8 cellular contexts compared by ENCODE assay signal in genomic region chr19:48446579-48446978, GRCh38. TPM values are rescaled to one million over a fixed set of nuclear protein-coding genes. Genes with fewer than 3 reads are reported as not detected.
DNase-seq lines count a peak whose midpoint lies in the region; ATAC-seq, FAIRE-seq and TF ChIP-seq lines count a peak whose summit lies in the region.

No MANE protein-coding gene starts in this region.

- peak overlapping the region; percentile 97 for H3K27ac Mint-ChIP-seq in Calu3 (ENCODE audit: unreplicated experiment)

- no peaks in the 10 kb centered on the region for H3K27me3 ChIP-seq in Panc1 (ENCODE audit: control insufficient read depth, insufficient read depth, low read length)
- no peaks in the 10 kb centered on the region for H3K27me3 ChIP-seq in pancreas

- H3K4me1 ChIP-seq in Panc1 (ENCODE audit: control insufficient read depth, insufficient read depth, low read length): peaks cover 9% of the 10 kb centered on the region
- peaks cover 0 to 13% (median 7%) of the 10 kb centered on the region in 3 donors for H3K4me1 ChIP-seq in pancreas

- H3K36me3 ChIP-seq in Panc1 (ENCODE audit: control insufficient read depth, insufficient read depth, low read length): peaks cover 6% of the 10 kb centered on the region
- H3K36me3 ChIP-seq in pancreas: peaks cover 0 to 27% (median 11%) of the 10 kb centered on the region in 3 donors

- FAIRE-seq in pancreas (lab: Jason Lieb, UNC): no peak
- FAIRE-seq in GM19239 (lab: Jason Lieb, UNC): no peak
- no peak for FAIRE-seq in HTR-8/SVneo (lab: Jason Lieb, UNC)

- POLR2A ChIA-PET in Panc1 (lab: Charles Lee): no interaction called here

- peaks cover 20% of the 10 kb centered on the region for H3K4me1 Mint-ChIP-seq in Calu3 (ENCODE audit: low read depth, unreplicated experiment)

- H3K27me3 Mint-ChIP-seq in Calu3 (ENCODE audit: unreplicated experiment): peaks cover 31% of the 10 kb centered on the region

- peaks cover 68% of the 10 kb centered on the region for H3K36me3 Mint-ChIP-seq in Calu3 (ENCODE audit: insufficient read depth, unreplicated experiment)

- H3K4me3 ChIP-seq in Panc1 (ENCODE audit: low read depth in 2 of 2, low read length in 2 of 2) (peak overlapping the region; percentile 86 to 95), epithelial cell of proximal tubule (ENCODE audit: low read depth, low read length) (peak overlapping the region; percentile 100), pancreas (peak overlapping the region; percentile 49 to 100 (median 96))

- intact Hi-C loops in Calu3 (cut with micrococcal nuclease; ENCODE audit: unreplicated experiment): no loop called here
- intact Hi-C loops in Panc1 (cut with micrococcal nuclease; ENCODE audit: unreplicated experiment): no loop called here
- intact Hi-C loops in pancreas (cut with DNase I): no loop called here

- in situ Hi-C loops in Panc1 (cut with HindIII; ENCODE audit: low pct_unique_long_range_greater_than_20kb, low sequenced_read_pairs): no loop called here

- H3K9me3 ChIP-seq in Panc1 (ENCODE audit: control insufficient read depth, insufficient read depth, low read depth, low read length) (no peaks in the 10 kb centered on the region), pancreas (no peaks in the 10 kb centered on the region)

- H3K27ac ChIP-seq in Panc1 (ENCODE audit: low read length) (peak overlapping the region; percentile 87), pancreas (no peak overlapping the region), substantia nigra (ENCODE audit: low read depth, low read length, poor library complexity, severe bottlenecking) (no peak overlapping the region)

- DNase-seq in Calu3: no peak
- no peak for DNase-seq in Panc1 (ENCODE audit: low read depth, low spot score)
- no peak for DNase-seq in epithelial cell of proximal tubule (ENCODE audit: low read depth)
- no peak for DNase-seq in pancreas
- DNase-seq in GM19239 (ENCODE audit: insufficient read length, low spot score): no peak
- no peak for DNase-seq in HTR-8/SVneo (ENCODE audit: insufficient read length, low spot score)
- no peak for DNase-seq in substantia nigra (lab: John Stamatoyannopoulos, UW)

- CTCF ChIA-PET in Calu3 (lab: Charles Lee) (interaction anchor here (1.1 to 2.5 kb wide), 4 partner anchors 41 to 138 kb away, joined by 5 to 27 read pairs (median 12); partner anchors contain the start of gene KDELR1), Panc1 (lab: Charles Lee) (no interaction called here)

- no peak for TF ChIP-seq CTCF in Calu3 (IDR thresholded peaks at IDR 0.05; ENCODE audit: unreplicated experiment)
- TF ChIP-seq CTCF in Panc1 (IDR thresholded peaks at IDR 0.05): no peak
- no peak for TF ChIP-seq CTCF in epithelial cell of proximal tubule (conservative IDR thresholded peaks at IDR 0.05; ENCODE audit: low read depth, low read length)
- TF ChIP-seq CTCF in pancreas (IDR thresholded peaks at IDR 0.05): no peak

- no peak for ATAC-seq in Panc1
- no peak for ATAC-seq in pancreas
- ATAC-seq in GM21529 (IDR thresholded peaks at IDR 0.05; ENCODE audit: unreplicated experiment): no peak

- WGBS in pancreas, 2 donors: 76 to 82% methylated on average over 5 to 7 of the region's 7 CpGs

- H3K4me3 Mint-ChIP-seq in Calu3 (ENCODE audit: low read depth, unreplicated experiment): peak overlapping the region; percentile 99

- BruUV-seq in Calu3 (replicated peaks; lab: Mats Ljungman, UMichigan): no TSS peak
- no TSS peak for BruUV-seq in Panc1 (replicated peaks; lab: Mats Ljungman, UMichigan)

- H3K9me3 Mint-ChIP-seq in Calu3 (ENCODE audit: low read depth, unreplicated experiment): no peaks in the 10 kb centered on the region

RNA-seq across cellular contexts. Expression of gene GRWD1, which starts 0.8 kb away (rescaled TPM):
- total RNA-seq in Calu3 (2022) (75.0 and 76.7 TPM in 2 replicates), Panc1 (2021; ENCODE audit: unreplicated experiment) (56.7 TPM), epithelial cell of proximal tubule (51.2 and 58.7 TPM in 2 replicates), pancreas (10 to 100 TPM; 13.0 to 23.1 (median 18.2) TPM)
- 41.4 TPM for polyA plus RNA-seq in Panc1 (2012; ENCODE audit: insufficient read length)
- 10 to 100 TPM in 1 of 2 donors, 1 to 10 TPM in 1; 8.6 to 10.2 TPM for polyA plus RNA-seq in pancreas

RNA-seq across cellular contexts. Expression of gene KCNJ14, which starts 8.8 kb away (rescaled TPM):
- total RNA-seq in Calu3 (2022) (9.6 and 9.9 TPM in 2 replicates), Panc1 (2021; ENCODE audit: unreplicated experiment) (2.9 TPM), epithelial cell of proximal tubule (0.06 and 0.07 TPM in 2 replicates), pancreas (under 1 TPM; 0.20 to 0.56 (median 0.37) TPM)
- 0.82 TPM for polyA plus RNA-seq in Panc1 (2012; ENCODE audit: insufficient read length)
- polyA plus RNA-seq in pancreas: under 1 TPM; 0.49 to 0.59 TPM

RNA-seq across cellular contexts. Expression of gene CYTH2, which starts 22.6 kb away (rescaled TPM):
- total RNA-seq in Calu3 (2022): 98.1 and 109 TPM in 2 replicates
- total RNA-seq in Panc1 (2021; ENCODE audit: unreplicated experiment): 53.4 TPM
- 47.4 TPM for polyA plus RNA-seq in Panc1 (2012; ENCODE audit: insufficient read length)
- total RNA-seq in epithelial cell of proximal tubule: 43.6 and 81.6 TPM in 2 replicates
- 10 to 100 TPM; 25.4 to 39.2 (median 29.1) TPM for total RNA-seq in pancreas
- polyA plus RNA-seq in pancreas: 10 to 100 TPM; 51.7 to 54.2 TPM

RNA-seq across cellular contexts. Expression of gene GRIN2D, which starts 53.1 kb away (rescaled TPM):
- 0.15 TPM in 1 of 2 replicates, not detected in the other for total RNA-seq in Calu3 (2022)
- 6.2 TPM for total RNA-seq in Panc1 (2021; ENCODE audit: unreplicated experiment)
- 8.3 TPM for polyA plus RNA-seq in Panc1 (2012; ENCODE audit: insufficient read length)
- 0.14 and 0.98 TPM in 2 replicates for total RNA-seq in epithelial cell of proximal tubule
- total RNA-seq in pancreas: under 1 TPM in 5 of 6 donors, not detected in 1; 0.04 to 0.66 (median 0.26) TPM
- polyA plus RNA-seq in pancreas: under 1 TPM; 0.19 TPM

RNA-seq across cellular contexts. Expression of gene KDELR1, which starts 55.2 kb away (rescaled TPM):
- total RNA-seq in Calu3 (2022) (185 and 194 TPM in 2 replicates), Panc1 (2021; ENCODE audit: unreplicated experiment) (111 TPM), epithelial cell of proximal tubule (144 TPM in 2 replicates), pancreas (10 to 100 TPM; 58.7 to 99.0 (median 77.0) TPM)
- 113 TPM for polyA plus RNA-seq in Panc1 (2012; ENCODE audit: insufficient read length)
- 100 to 1,000 TPM in 1 of 2 donors, 10 to 100 TPM in 1; 85.4 to 113 TPM for polyA plus RNA-seq in pancreas
